ENCODE assay signal across 10 cellular contexts in the genomic region with DNA sequence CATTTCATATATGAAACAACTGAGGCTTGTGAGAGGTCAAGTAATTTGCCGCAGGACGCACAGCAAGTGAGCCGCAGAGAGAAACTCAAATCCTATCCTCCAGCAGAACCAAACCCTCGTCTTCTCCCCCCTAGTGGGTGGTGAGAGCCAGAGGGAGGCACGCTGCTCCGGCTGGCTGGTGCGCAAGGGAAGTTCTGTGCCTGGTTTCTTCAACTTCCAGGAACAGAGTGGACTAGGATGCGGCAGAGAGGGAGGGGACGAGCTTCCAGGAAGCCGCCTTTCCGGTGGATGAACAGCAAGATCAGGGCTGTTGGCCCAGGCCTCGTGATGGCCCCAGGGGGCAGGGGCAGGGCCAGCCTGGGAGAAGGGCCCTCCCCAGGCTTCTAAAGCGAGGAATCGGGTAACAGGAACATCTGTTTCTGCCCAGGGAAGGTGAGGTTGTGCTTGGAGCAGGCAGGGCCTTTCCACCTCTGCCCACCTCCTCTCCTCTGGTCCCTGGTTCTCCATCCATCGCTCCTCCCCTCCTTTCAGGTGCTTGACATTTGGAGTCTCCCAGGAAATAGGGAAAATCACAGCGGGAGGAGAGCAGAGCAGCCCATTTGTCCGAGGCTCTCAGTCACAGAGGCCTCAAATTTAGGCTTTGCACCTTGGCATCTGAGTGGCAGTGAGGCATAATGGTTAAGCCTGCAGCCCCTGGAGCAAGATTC. TPM values are rescaled to one million over a fixed set of nuclear protein-coding genes. Genes with fewer than 3 reads are reported as not detected.
DNase-seq lines count a peak whose midpoint lies in the region; ATAC-seq and TF ChIP-seq lines count a peak whose summit lies in the region.
"Had no signal": no experiment of that assay in that cellular context is flagged by ENCODE, and none has a peak within 500 bp of the region (broad histone marks: within the 10 kb centered on the region; RNA-seq: fewer than 3 reads in every experiment).

No MANE protein-coding gene starts in this region.

- POLR2A ChIA-PET in BJ (lab: Charles Lee): no interaction called here

- H3K27me3 Mint-ChIP-seq in endothelial cell (ENCODE audit: unreplicated experiment): peaks cover 1% of the 10 kb centered on the region

- no peaks in the 10 kb centered on the region for H3K36me3 ChIP-seq in BJ (ENCODE audit: control insufficient read depth, insufficient read depth, low read length)

- no peaks in the 10 kb centered on the region for H3K9me3 Mint-ChIP-seq in endothelial cell (ENCODE audit: unreplicated experiment)
- no peaks in the 10 kb centered on the region for H3K9me3 Mint-ChIP-seq in stimulated activated effector memory CD8-positive, alpha-beta T cell treated with anti-CD3 and anti-CD28 coated beads, Interleukin-12 subunit alpha, Interleukin-12 subunit beta, amount 100 ng/mL, for 72 hours
- H3K9me3 Mint-ChIP-seq: activated naive CD4-positive, alpha-beta T cell treated with anti-CD3 and anti-CD28 coated beads for 36 hours had no signal

- TF ChIP-seq CTCF in BJ (IDR thresholded peaks at IDR 0.05; ENCODE audit: insufficient read depth, low read depth, low read length) (peak; percentile 24), endothelial cell (IDR thresholded peaks at IDR 0.05; ENCODE audit: unreplicated experiment) (no peak)

- no peak overlapping the region for H3K27ac Mint-ChIP-seq in endothelial cell (ENCODE audit: unreplicated experiment)
- H3K27ac Mint-ChIP-seq in stimulated activated effector memory CD8-positive, alpha-beta T cell treated with anti-CD3 and anti-CD28 coated beads, Interleukin-12 subunit alpha, Interleukin-12 subunit beta, amount 100 ng/mL, for 72 hours: no peak overlapping the region
- H3K27ac Mint-ChIP-seq: activated naive CD4-positive, alpha-beta T cell treated with anti-CD3 and anti-CD28 coated beads for 36 hours had no signal

- H3K27me3 ChIP-seq in BJ (ENCODE audit: control insufficient read depth, insufficient read depth, low read length): peaks cover 14% of the 10 kb centered on the region

- no peaks in the 10 kb centered on the region for H3K36me3 Mint-ChIP-seq in endothelial cell (ENCODE audit: low read depth, unreplicated experiment)
- no peaks in the 10 kb centered on the region for H3K36me3 Mint-ChIP-seq in stimulated activated effector memory CD8-positive, alpha-beta T cell treated with anti-CD3 and anti-CD28 coated beads, Interleukin-12 subunit alpha, Interleukin-12 subunit beta, amount 100 ng/mL, for 72 hours

- CTCF ChIA-PET in BJ (lab: Yijun Ruan, JAX): interaction anchor here (1.2 kb wide), 2 partner anchors 50 to 322 kb away, joined by 3 to 4 read pairs; no protein-coding TSS in a partner anchor

- peaks cover 22% of the 10 kb centered on the region for H3K4me1 Mint-ChIP-seq in endothelial cell (ENCODE audit: unreplicated experiment)
- H3K4me1 Mint-ChIP-seq in stimulated activated effector memory CD8-positive, alpha-beta T cell treated with anti-CD3 and anti-CD28 coated beads, Interleukin-12 subunit alpha, Interleukin-12 subunit beta, amount 100 ng/mL, for 72 hours: no peaks in the 10 kb centered on the region

- no peak for DNase-seq in BJ (ENCODE audit: low read depth)
- peak; percentile 50 for DNase-seq in NCI-H146 (lab: John Stamatoyannopoulos, UW)
- peak; percentile 58 for DNase-seq in endothelial cell (ENCODE audit: low spot score)
- DNase-seq in mesenteric fat pad (ENCODE audit: low spot score): peak; percentile 33
- DNase-seq in activated naive CD4-positive, alpha-beta T cell treated with Interleukin-2 at 50 U/mL for 16 hours: no peak
- DNase-seq in stimulated activated effector memory CD8-positive, alpha-beta T cell treated with anti-CD3 and anti-CD28 coated beads, Interleukin-12 subunit alpha, Interleukin-12 subunit beta, amount 100 ng/mL, for 72 hours (ENCODE audit: low spot score in 2 of 2): no peak
- DNase-seq in DMS114 treated with DMSO at 0.1 percent for 48 hours (lab: John Stamatoyannopoulos, UW; ENCODE audit: unreplicated experiment): no peak
- DNase-seq: activated naive CD4-positive, alpha-beta T cell treated with anti-CD3 and anti-CD28 coated beads for 36 hours had no signal

- H3K4me3 ChIP-seq in BJ (ENCODE audit: low read depth, low read length): no peak overlapping the region

- no peak for ATAC-seq in HG03342 (IDR thresholded peaks at IDR 0.05; ENCODE audit: unreplicated experiment)
- ATAC-seq in stimulated activated effector memory CD8-positive, alpha-beta T cell treated with anti-CD3 and anti-CD28 coated beads, Interleukin-12 subunit alpha, Interleukin-12 subunit beta, amount 100 ng/mL, for 72 hours: no peak

- H3K4me3 Mint-ChIP-seq in endothelial cell (ENCODE audit: unreplicated experiment): no peak overlapping the region
- no peak overlapping the region for H3K4me3 Mint-ChIP-seq in stimulated activated effector memory CD8-positive, alpha-beta T cell treated with anti-CD3 and anti-CD28 coated beads, Interleukin-12 subunit alpha, Interleukin-12 subunit beta, amount 100 ng/mL, for 72 hours
- H3K4me3 Mint-ChIP-seq: activated naive CD4-positive, alpha-beta T cell treated with anti-CD3 and anti-CD28 coated beads for 36 hours had no signal

RNA-seq across cellular contexts. Expression of gene PDIK1L, which starts 16.8 kb away (rescaled TPM):
- polyA plus RNA-seq in BJ (2011; rRNA removed): 1.4 and 2.9 TPM in 2 replicates
- 2.5 and 2.7 TPM in 2 replicates for polyA minus RNA-seq in BJ (2011; rRNA and poly(A)+ RNA removed)
- total RNA-seq in endothelial cell (ENCODE audit: unreplicated experiment) (6.8 TPM), mesenteric fat pad (6.4 TPM)

RNA-seq across cellular contexts. Expression of gene TRIM63, which starts 27.4 kb away (rescaled TPM):
- not detected in 2 replicates for polyA plus RNA-seq in BJ (2011; rRNA removed)
- polyA minus RNA-seq in BJ (2011; rRNA and poly(A)+ RNA removed): not detected in 2 replicates
- total RNA-seq in endothelial cell (ENCODE audit: unreplicated experiment) (not detected), mesenteric fat pad (0.26 TPM)
- total RNA-seq: OCI-LY7 had no signal

RNA-seq across cellular contexts. Expression of gene SLC30A2, which starts 48.9 kb away (rescaled TPM):
- not detected in 2 replicates for polyA plus RNA-seq in BJ (2011; rRNA removed)
- polyA minus RNA-seq in BJ (2011; rRNA and poly(A)+ RNA removed): 0.10 TPM in 1 of 2 replicates, not detected in the other
- total RNA-seq in endothelial cell (ENCODE audit: unreplicated experiment): not detected
- total RNA-seq in mesenteric fat pad: not detected
- total RNA-seq: activated naive CD4-positive, alpha-beta T cell treated with anti-CD3 and anti-CD28 coated beads for 36 hours; OCI-LY7 had no signal

Comparison
In these comparisons a context has a peak if more than half of its experiments do, and no peak if none do; other contexts are left out.
1. DNase-seq: peak in NCI-H146 (single experiment), endothelial cell (single experiment) and mesenteric fat pad (single experiment); none in BJ (single experiment), activated naive CD4-positive, alpha-beta T cell treated with Interleukin-2 at 50 U/mL for 16 hours (single experiment), stimulated activated effector memory CD8-positive, alpha-beta T cell treated with anti-CD3 and anti-CD28 coated beads, Interleukin-12 subunit alpha, Interleukin-12 subunit beta, amount 100 ng/mL, for 72 hours (0 of 2) and DMS114 treated with DMSO at 0.1 percent for 48 hours (single experiment).